In genomic region chr5:84437673-84438315, GRCh38 we compare ENCODE assay signal across 14 cellular contexts. TPM values are rescaled to one million over a fixed set of nuclear protein-coding genes. Genes with fewer than 3 reads are reported as not detected.
A peak's percentile ranks its signal among the peaks of the same experiment; 100 is the strongest.
DNase-seq lines count a peak whose midpoint lies in the region; ATAC-seq and TF ChIP-seq lines count a peak whose summit lies in the region.
"Had no signal": no experiment of that assay in that cellular context is flagged by ENCODE, and none has a peak within 500 bp of the region (broad histone marks: within the 10 kb centered on the region; RNA-seq: fewer than 3 reads in every experiment).

No MANE protein-coding gene starts in this region.

- H3K27me3 Mint-ChIP-seq in Calu3 (ENCODE audit: unreplicated experiment), result no peaks in the 10 kb centered on the region
- H3K27me3 Mint-ChIP-seq: activated naive CD8-positive, alpha-beta T cell treated with anti-CD3 and anti-CD28 coated beads for 36 hours; naive B cell had no signal

- H4K20me1 ChIP-seq in PC-3 (ENCODE audit: low read length), result no peaks in the 10 kb centered on the region

- H3K79me2 ChIP-seq in PC-3 (ENCODE audit: low read length), result no peaks in the 10 kb centered on the region

- peak; percentile 93 for ATAC-seq in PC-3
- no peak for ATAC-seq in GM21825 (IDR thresholded peaks at IDR 0.05; ENCODE audit: unreplicated experiment)
- ATAC-seq: sciatic nerve had no signal

- H3K9me3 Mint-ChIP-seq in Calu3 (ENCODE audit: low read depth, unreplicated experiment), result peaks cover 2% of the 10 kb centered on the region

- H3K27ac ChIP-seq in PC-3 (ENCODE audit: low read length) (peak overlapping the region; percentile 84), testis (no peak overlapping the region), colonic mucosa (no peak overlapping the region)
- H3K27ac ChIP-seq: tibial nerve had no signal

- intact Hi-C loops in Calu3 (cut with micrococcal nuclease; ENCODE audit: unreplicated experiment), result no loop called here
- intact Hi-C loops in PC-3 (cut with micrococcal nuclease), result loop anchor here (5.0 to 10.0 kb wide), 2 partner anchors 150 to 713 kb away; partner anchors contain the start of gene HAPLN1
- intact Hi-C loops in testis (cut with DNase I; ENCODE audit: low total_unique reads), result no loop called here
- intact Hi-C loops in colonic mucosa (cut with DNase I), result no loop called here

- no peak for TF ChIP-seq POLR2A in testis (IDR thresholded peaks at IDR 0.05)

- CTCF ChIA-PET in Calu3 (lab: Charles Lee) (interaction anchor here (0.6 to 0.8 kb wide), 2 partner anchors 13 to 44 kb away, joined by 4 to 5 read pairs; no protein-coding TSS in a partner anchor), PC-3 (lab: Charles Lee) (no interaction called here)

- POLR2A ChIA-PET in PC-3 (lab: Charles Lee; ENCODE audit: unreplicated experiment), result no interaction called here

- TF ChIP-seq CTCF in Calu3 (IDR thresholded peaks at IDR 0.05; ENCODE audit: unreplicated experiment) (no peak), PC-3 (conservative IDR thresholded peaks at IDR 0.05; ENCODE audit: low read depth, low read length) (no peak), choroid plexus epithelial cell (conservative IDR thresholded peaks at IDR 0.05; ENCODE audit: low read depth, low read length) (no peak), testis (IDR thresholded peaks at IDR 0.05) (no peak), colonic mucosa (IDR thresholded peaks at IDR 0.05) (no peak)

- BruUV-seq in Calu3 (replicated peaks; lab: Mats Ljungman, UMichigan) (no TSS peak), PC-3 (replicated peaks; lab: Mats Ljungman, UMichigan) (no TSS peak)

- WGBS in testis, 2 donors, result 88 to 89% methylated on average over 2 of the region's 2 CpGs

- H3K27ac Mint-ChIP-seq in Calu3 (ENCODE audit: unreplicated experiment), result no peak overlapping the region
- H3K27ac Mint-ChIP-seq: activated naive CD8-positive, alpha-beta T cell treated with anti-CD3 and anti-CD28 coated beads for 36 hours; naive B cell had no signal

- H2AFZ ChIP-seq in PC-3 (ENCODE audit: low read length), result no peak overlapping the region

- peaks cover 18% of the 10 kb centered on the region for H3K4me1 ChIP-seq in PC-3 (ENCODE audit: insufficient read depth, low read length)
- H3K4me1 ChIP-seq in testis, result no peaks in the 10 kb centered on the region
- H3K4me1 ChIP-seq in colonic mucosa, result no peaks in the 10 kb centered on the region

- H3F3A ChIP-seq in PC-3 (ENCODE audit: low read length, unreplicated experiment), result peaks cover 3% of the 10 kb centered on the region

- H3K36me3 Mint-ChIP-seq in Calu3 (ENCODE audit: insufficient read depth, unreplicated experiment), result peaks cover 5% of the 10 kb centered on the region
- H3K36me3 Mint-ChIP-seq: activated naive CD8-positive, alpha-beta T cell treated with anti-CD3 and anti-CD28 coated beads for 36 hours had no signal

- H3K9me3 ChIP-seq in PC-3 (ENCODE audit: low read length) (no peaks in the 10 kb centered on the region), testis (no peaks in the 10 kb centered on the region), colonic mucosa (no peaks in the 10 kb centered on the region)

- H3K4me2 ChIP-seq in PC-3 (ENCODE audit: low read length), result peak overlapping the region; percentile 71

- no peak overlapping the region for H3K4me3 Mint-ChIP-seq in Calu3 (ENCODE audit: low read depth, unreplicated experiment)
- H3K4me3 Mint-ChIP-seq: activated naive CD8-positive, alpha-beta T cell treated with anti-CD3 and anti-CD28 coated beads for 36 hours; naive B cell had no signal

- H3K9ac ChIP-seq in PC-3 (ENCODE audit: low read length), result no peak overlapping the region
- H3K9ac ChIP-seq in colonic mucosa (ENCODE audit: low read depth in 2 of 2, low read length in 2 of 2), result no peak overlapping the region

- H3K27me3 ChIP-seq in PC-3 (ENCODE audit: low read length) (no peaks in the 10 kb centered on the region), testis (no peaks in the 10 kb centered on the region), colonic mucosa (no peaks in the 10 kb centered on the region)
- H3K27me3 ChIP-seq: tibial nerve had no signal

- H3K36me3 ChIP-seq in PC-3 (ENCODE audit: low read depth, low read length) (no peaks in the 10 kb centered on the region), testis (ENCODE audit: low read depth, missing control alignments) (no peaks in the 10 kb centered on the region), colonic mucosa (no peaks in the 10 kb centered on the region)
- H3K36me3 ChIP-seq: tibial nerve had no signal

- H3K4me3 ChIP-seq in PC-3 (ENCODE audit: low read length) (no peak overlapping the region), choroid plexus epithelial cell (ENCODE audit: low read depth, low read length) (no peak overlapping the region), testis (no peak overlapping the region), colonic mucosa (no peak overlapping the region)
- H3K4me3 ChIP-seq: tibial nerve had no signal

- H3K4me1 Mint-ChIP-seq in Calu3 (ENCODE audit: low read depth, unreplicated experiment), result peaks cover 30% of the 10 kb centered on the region
- H3K4me1 Mint-ChIP-seq: activated naive CD8-positive, alpha-beta T cell treated with anti-CD3 and anti-CD28 coated beads for 36 hours; naive B cell had no signal

- no peaks in the 10 kb centered on the region for H3K9me2 ChIP-seq in PC-3 (replicated peaks; ENCODE audit: low read length)

- DNase-seq in Calu3 (peak; percentile 16), PC-3 (peak; percentile 84), choroid plexus epithelial cell (ENCODE audit: low read depth) (peak; percentile 77), non-pigmented ciliary epithelial cell (ENCODE audit: low read depth) (peak; percentile 74), testis (no peak), colonic mucosa (no peak)
- no peak for DNase-seq in activated CD8-positive, alpha-beta memory T cell treated with anti-CD3 and anti-CD28 coated beads, Interleukin-2, amount 50 U/mL, for 48 hours
- DNase-seq: activated naive CD8-positive, alpha-beta T cell treated with anti-CD3 and anti-CD28 coated beads for 36 hours; MV-4-11; naive B cell; NCI-H526 treated with DMSO at 0.1 percent for 48 hours had no signal

RNA-seq across cellular contexts. Expression of gene EDIL3, which starts 53.1 kb away (rescaled TPM):
- total RNA-seq in Calu3 (2022), result 0.07 and 0.24 TPM in 2 replicates
- 11.7 and 13.8 TPM in 2 replicates for total RNA-seq in PC-3 (2014; rRNA removed)
- 1 to 10 TPM; 3.4 to 3.5 TPM for total RNA-seq in testis
- polyA plus RNA-seq in testis (ENCODE audit: insufficient read depth, low read depth, low replicate concordance), result 8.6 TPM
- total RNA-seq in colonic mucosa, result 10 to 100 TPM; 23.6 to 27.5 TPM
- total RNA-seq: activated naive CD8-positive, alpha-beta T cell treated with anti-CD3 and anti-CD28 coated beads for 36 hours had no signal

Comparison
In these comparisons a context has a peak if more than half of its experiments do, and no peak if none do; other contexts are left out.
1. DNase-seq: peak in Calu3 (single experiment), PC-3 (single experiment), choroid plexus epithelial cell (single experiment) and non-pigmented ciliary epithelial cell (single experiment); none in testis (single experiment), colonic mucosa (single experiment) and activated CD8-positive, alpha-beta memory T cell treated with anti-CD3 and anti-CD28 coated beads, Interleukin-2, amount 50 U/mL, for 48 hours (single experiment).